In the genomic region with DNA sequence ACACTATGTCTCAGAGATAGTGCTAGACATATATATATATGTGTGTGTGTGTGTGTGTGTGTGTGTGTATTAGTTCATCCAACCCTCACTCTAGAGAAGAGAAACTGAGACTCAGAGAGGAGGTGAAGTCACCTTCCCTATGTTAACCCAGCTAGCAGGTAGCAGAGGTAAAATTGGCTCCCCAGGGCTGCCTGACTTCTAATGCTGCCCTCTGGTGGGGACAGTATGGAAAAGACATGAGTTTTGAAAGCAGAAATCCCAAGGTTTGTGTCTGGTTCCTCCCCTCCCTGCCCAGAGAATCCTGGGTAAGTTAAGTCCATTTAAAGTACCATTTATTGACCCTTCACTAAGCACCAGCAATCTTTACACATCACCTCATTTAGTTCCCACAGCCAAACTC, we compare ENCODE assay signal across 9 cellular contexts.
A peak's percentile ranks its signal among the peaks of the same experiment; 100 is the strongest.
DNase-seq lines count a peak whose midpoint lies in the region; ATAC-seq, FAIRE-seq and TF ChIP-seq lines count a peak whose summit lies in the region.
"Had no signal": no experiment of that assay in that cellular context is flagged by ENCODE, and none has a peak within 500 bp of the region (broad histone marks: within the 10 kb centered on the region; RNA-seq: fewer than 3 reads in every experiment).

No MANE protein-coding gene starts in this region.

- intact Hi-C loops in heart left ventricle (cut with DNase I): loop anchor here (2.0 to 10.0 kb wide), 4 partner anchors 111 to 117 kb away; no protein-coding TSS in a partner anchor

- TF ChIP-seq CTCF in heart left ventricle (IDR thresholded peaks at IDR 0.05) (peak in 11 of 12 donors; percentile 11 to 51 (median 32)), right atrium auricular region (IDR thresholded peaks at IDR 0.05) (peak in 1 of 2 donors; percentile 57), cardiac fibroblast (IDR thresholded peaks at IDR 0.05; ENCODE audit: low read depth, low read length) (peak; percentile 26)

- peak in 1 of 4 donors; percentile 13 for ATAC-seq in heart left ventricle
- ATAC-seq in stimulated activated naive CD8-positive, alpha-beta T cell treated with anti-CD3 and anti-CD28 coated beads, Interleukin-15, Interleukin-2, amounts not matched to agents 100 U/mL and 50 U/mL, for 24 hours: no peak
- no peak for ATAC-seq in GM19397 (IDR thresholded peaks at IDR 0.05; ENCODE audit: unreplicated experiment)
- ATAC-seq in GM21786 (IDR thresholded peaks at IDR 0.05; ENCODE audit: unreplicated experiment): no peak
- ATAC-seq: mucosa of descending colon had no signal

- DNase-seq in heart left ventricle: no peak
- no peak for DNase-seq in right atrium auricular region (ENCODE audit: low spot score)
- peak; percentile 59 for DNase-seq in NAMALWA (ENCODE audit: low spot score)
- DNase-seq in cardiac fibroblast (ENCODE audit: low read depth in 2 of 2): peak in 1 of 2 donors; percentile 2
- DNase-seq in stimulated activated naive CD8-positive, alpha-beta T cell treated with anti-CD3 and anti-CD28 coated beads, Interleukin-15, Interleukin-2, amounts not matched to agents 100 U/mL and 50 U/mL, for 24 hours: peak; percentile 18
- no peak for DNase-seq in GM12892 (ENCODE audit: insufficient read length)

- H3K27ac ChIP-seq in heart left ventricle (no peak overlapping the region), right atrium auricular region (no peak overlapping the region)

- H3K4me1 ChIP-seq in heart left ventricle (no peaks in the 10 kb centered on the region), right atrium auricular region (no peaks in the 10 kb centered on the region)

- TF ChIP-seq POLR2A in heart left ventricle (IDR thresholded peaks at IDR 0.05) (no peak), GM12892 (IDR thresholded peaks at IDR 0.05; ENCODE audit: low read depth, low read length) (no peak)

- H3K36me3 ChIP-seq in heart left ventricle: no peaks in the 10 kb centered on the region
- no peaks in the 10 kb centered on the region for H3K36me3 ChIP-seq in right atrium auricular region

- no peak for FAIRE-seq in GM12892 (lab: Jason Lieb, UNC)

- peaks cover 0 to 15% (median 0%) of the 10 kb centered on the region in 12 donors for H3K9me3 ChIP-seq in heart left ventricle
- H3K9me3 ChIP-seq in right atrium auricular region: peaks cover 0 to 12% of the 10 kb centered on the region in 2 donors
- H3K9me3 ChIP-seq: mucosa of descending colon had no signal

- H3K27me3 ChIP-seq in heart left ventricle: no peaks in the 10 kb centered on the region
- H3K27me3 ChIP-seq in right atrium auricular region: no peaks in the 10 kb centered on the region

- no peak overlapping the region for H3K4me3 ChIP-seq in heart left ventricle
- no peak overlapping the region for H3K4me3 ChIP-seq in right atrium auricular region
- H3K4me3 ChIP-seq in cardiac fibroblast (replicated peaks in 1 of 2; ENCODE audit: low read depth in 2 of 2, low read length in 2 of 2): no peak overlapping the region
- H3K4me3 ChIP-seq: mucosa of descending colon had no signal

Comparison
In these comparisons a context has a peak if more than half of its experiments do, and no peak if none do; other contexts are left out.
1. DNase-seq: peak in NAMALWA (single experiment) and stimulated activated naive CD8-positive, alpha-beta T cell treated with anti-CD3 and anti-CD28 coated beads, Interleukin-15, Interleukin-2, amounts not matched to agents 100 U/mL and 50 U/mL, for 24 hours (single experiment); none in heart left ventricle (0 of 5), right atrium auricular region (single experiment) and GM12892 (single experiment).